Comparison of ENCODE assay signal across 22 cellular contexts in the genomic region with DNA sequence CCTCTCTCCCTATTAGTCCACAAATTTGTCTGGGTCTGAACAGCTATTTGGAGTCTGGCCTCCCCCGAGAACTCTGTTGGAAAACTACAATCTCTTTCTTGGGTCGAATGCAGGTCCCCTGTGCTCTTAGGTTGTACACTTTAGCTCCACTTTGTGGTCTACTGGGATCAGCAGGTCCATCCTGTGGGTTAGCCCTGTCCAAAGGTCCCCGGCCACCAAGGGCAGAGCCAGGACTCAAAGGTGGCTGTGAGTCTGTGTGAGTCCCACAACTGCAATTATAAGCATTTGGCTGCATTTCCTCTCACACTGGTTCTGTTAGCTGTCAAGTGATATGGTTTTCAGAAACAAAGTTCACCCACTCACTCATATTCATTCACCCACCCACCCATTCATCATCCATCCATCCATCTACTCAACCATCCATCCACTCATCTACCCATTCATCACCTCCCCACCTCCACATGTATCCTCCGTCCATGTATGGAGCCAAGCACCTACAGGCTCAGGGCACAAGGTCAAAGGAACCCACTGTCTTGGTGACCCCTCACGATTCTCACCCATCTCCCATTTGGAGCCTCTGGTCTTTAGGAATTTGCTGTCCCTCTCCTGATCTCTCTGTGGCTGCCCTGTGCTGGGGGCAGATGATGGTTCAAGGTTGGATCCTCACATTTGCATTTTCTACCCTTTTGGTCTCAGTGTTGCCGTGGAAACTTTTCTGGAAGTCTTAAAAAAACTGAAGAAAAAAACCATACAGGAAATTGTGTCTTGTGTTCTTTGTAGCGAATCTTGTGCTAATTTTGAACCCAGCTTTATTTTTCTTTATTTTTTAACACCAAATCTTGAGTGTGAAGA. TPM values are rescaled to one million over a fixed set of nuclear protein-coding genes. Genes with fewer than 3 reads are reported as not detected.
DNase-seq lines count a peak whose midpoint lies in the region; ATAC-seq, FAIRE-seq and TF ChIP-seq lines count a peak whose summit lies in the region.
"Had no signal": no experiment of that assay in that cellular context is flagged by ENCODE, and none has a peak within 500 bp of the region (broad histone marks: within the 10 kb centered on the region; RNA-seq: fewer than 3 reads in every experiment).

No MANE protein-coding gene starts in this region.

- no peak overlapping the region for H3K9ac ChIP-seq in SK-N-SH

- POLR2A ChIA-PET in SK-N-SH (lab: Yijun Ruan, JAX), result no interaction called here

- CTCF ChIA-PET in SK-N-SH (lab: Yijun Ruan, JAX), result interaction anchor here (1.2 to 1.8 kb wide), 2 partner anchors 17 to 123 kb away, joined by 3 to 4 read pairs; no protein-coding TSS in a partner anchor

- H3K36me3 Mint-ChIP-seq in T-helper 2 cell treated with Interferon-gamma antibody and Interleukin-4, amounts not matched to agents 5 μg/mL and 100 μg/mL, for 36 hours (ENCODE audit: low read depth), result no peaks in the 10 kb centered on the region
- H3K36me3 Mint-ChIP-seq in activated T-helper 2 cell treated with anti-CD3 and anti-CD28 coated beads, Interferon-gamma antibody, Interleukin-2, Interleukin-4, amounts not matched to agents 10 μg/mL and 5 μg/mL and 100 μg/mL, durations not matched to agents 14 hours and 24 hours and 36 hours (ENCODE audit: low read depth), result no peaks in the 10 kb centered on the region
- no peaks in the 10 kb centered on the region for H3K36me3 Mint-ChIP-seq in natural killer cell treated with Interleukin-12 subunit alpha and Interleukin-12 subunit beta and Interleukin-15 and Interleukin-18, amount 100 ng/mL, for 72 hours
- H3K36me3 Mint-ChIP-seq: CD4-positive, alpha-beta memory T cell; stimulated activated effector memory CD8-positive, alpha-beta T cell treated with anti-CD3 and anti-CD28 coated beads, Interleukin-12 subunit alpha, Interleukin-12 subunit beta, amount 100 ng/mL, for 72 hours had no signal

- no peaks in the 10 kb centered on the region for H3K79me2 ChIP-seq in SK-N-SH (ENCODE audit: insufficient read depth)

- no peaks in the 10 kb centered on the region for H3K9me3 ChIP-seq in SJCRH30 (replicated peaks)
- no peaks in the 10 kb centered on the region for H3K9me3 ChIP-seq in SK-N-SH
- H3K9me3 ChIP-seq: colonic mucosa, upper lobe of left lung had no signal

- peaks cover 14% of the 10 kb centered on the region for H3K4me1 Mint-ChIP-seq in T-helper 2 cell treated with Interferon-gamma antibody and Interleukin-4, amounts not matched to agents 5 μg/mL and 100 μg/mL, for 36 hours (ENCODE audit: low read depth)
- peaks cover 53% of the 10 kb centered on the region for H3K4me1 Mint-ChIP-seq in activated T-helper 2 cell treated with anti-CD3 and anti-CD28 coated beads, Interferon-gamma antibody, Interleukin-2, Interleukin-4, amounts not matched to agents 10 μg/mL and 5 μg/mL and 100 μg/mL, durations not matched to agents 14 hours and 24 hours and 36 hours (ENCODE audit: low read depth)
- H3K4me1 Mint-ChIP-seq in natural killer cell treated with Interleukin-12 subunit alpha and Interleukin-12 subunit beta and Interleukin-15 and Interleukin-18, amount 100 ng/mL, for 72 hours (ENCODE audit: low read depth in 2 of 2), result peaks cover 44 to 63% of the 10 kb centered on the region in 2 donors

- TF ChIP-seq EP300 in SK-N-SH (IDR thresholded peaks at IDR 0.05; ENCODE audit: borderline replicate concordance in 1 of 2, low read depth in 1 of 2, low read length in 1 of 2), result no peak

- intact Hi-C loops in activated T-helper 2 cell treated with anti-CD3 and anti-CD28 coated beads, Interferon-gamma antibody, Interleukin-2, Interleukin-4, amounts not matched to agents 10 μg/mL and 5 μg/mL and 100 μg/mL, durations not matched to agents 14 hours and 24 hours and 36 hours (cut with micrococcal nuclease), result loop anchor here (1.0 to 2.0 kb wide), 2 partner anchors 8 to 16 kb away; no protein-coding TSS in a partner anchor

- FAIRE-seq in GM12892 (lab: Jason Lieb, UNC), result peak; percentile 81
- FAIRE-seq: HTR-8/SVneo, small intestine had no signal

- H3K27me3 Mint-ChIP-seq in T-helper 2 cell treated with Interferon-gamma antibody and Interleukin-4, amounts not matched to agents 5 μg/mL and 100 μg/mL, for 36 hours (ENCODE audit: low read depth), result peaks cover 41% of the 10 kb centered on the region
- H3K27me3 Mint-ChIP-seq in activated T-helper 2 cell treated with anti-CD3 and anti-CD28 coated beads, Interferon-gamma antibody, Interleukin-2, Interleukin-4, amounts not matched to agents 10 μg/mL and 5 μg/mL and 100 μg/mL, durations not matched to agents 14 hours and 24 hours and 36 hours (ENCODE audit: low read depth), result peaks cover 14% of the 10 kb centered on the region
- H3K27me3 Mint-ChIP-seq in natural killer cell treated with Interleukin-12 subunit alpha and Interleukin-12 subunit beta and Interleukin-15 and Interleukin-18, amount 100 ng/mL, for 72 hours, result peaks cover 2 to 12% of the 10 kb centered on the region in 2 donors

- no peak for TF ChIP-seq CTCF in SK-N-SH (IDR thresholded peaks at IDR 0.05)

- ATAC-seq in natural killer cell treated with Interleukin-12 subunit alpha and Interleukin-12 subunit beta and Interleukin-15 and Interleukin-18, amount 100 ng/mL, for 72 hours, result no peak
- ATAC-seq: left colon; stimulated activated effector memory CD8-positive, alpha-beta T cell treated with anti-CD3 and anti-CD28 coated beads, Interleukin-12 subunit alpha, Interleukin-12 subunit beta, amount 100 ng/mL, for 72 hours had no signal

- H3K27ac ChIP-seq in SJCRH30 (no peak overlapping the region), SK-N-SH (ENCODE audit: low read depth in 2 of 2, low read length in 1 of 2) (no peak overlapping the region)
- H3K27ac ChIP-seq: colonic mucosa, upper lobe of left lung had no signal

- H3F3A ChIP-seq in SK-N-SH (replicated peaks; ENCODE audit: insufficient read depth), result no peaks in the 10 kb centered on the region

- H4K20me1 ChIP-seq in SK-N-SH (ENCODE audit: insufficient read depth), result no peaks in the 10 kb centered on the region

- H3K36me3 ChIP-seq in SJCRH30, result no peaks in the 10 kb centered on the region
- no peaks in the 10 kb centered on the region for H3K36me3 ChIP-seq in SK-N-SH (replicated peaks in 1 of 2; ENCODE audit: control insufficient read depth in 1 of 2, insufficient read depth in 2 of 2, low read length in 1 of 2)
- H3K36me3 ChIP-seq: colonic mucosa, upper lobe of left lung had no signal

- H3K27me3 ChIP-seq in SJCRH30 (no peaks in the 10 kb centered on the region), SK-N-SH (ENCODE audit: insufficient read depth) (peaks cover 75% of the 10 kb centered on the region)
- H3K27me3 ChIP-seq: colonic mucosa had no signal

- H3K4me1 ChIP-seq in SJCRH30, result no peaks in the 10 kb centered on the region
- no peaks in the 10 kb centered on the region for H3K4me1 ChIP-seq in SK-N-SH (ENCODE audit: control insufficient read depth in 1 of 2, insufficient read depth in 2 of 2, low read depth in 1 of 2, low read length in 1 of 2)
- H3K4me1 ChIP-seq: colonic mucosa, upper lobe of left lung had no signal

- H3K9me2 ChIP-seq in SK-N-SH, result no peaks in the 10 kb centered on the region

- no peak overlapping the region for H3K4me2 ChIP-seq in SK-N-SH

- H3K4me3 ChIP-seq in SJCRH30, result no peak overlapping the region
- H3K4me3 ChIP-seq in SK-N-SH (ENCODE audit: low read depth in 2 of 2, low read length in 1 of 2), result no peak overlapping the region
- H3K4me3 ChIP-seq: colonic mucosa, upper lobe of left lung had no signal

- H3K9me3 Mint-ChIP-seq in T-helper 2 cell treated with Interferon-gamma antibody and Interleukin-4, amounts not matched to agents 5 μg/mL and 100 μg/mL, for 36 hours, result no peaks in the 10 kb centered on the region
- no peaks in the 10 kb centered on the region for H3K9me3 Mint-ChIP-seq in activated T-helper 2 cell treated with anti-CD3 and anti-CD28 coated beads, Interferon-gamma antibody, Interleukin-2, Interleukin-4, amounts not matched to agents 10 μg/mL and 5 μg/mL and 100 μg/mL, durations not matched to agents 14 hours and 24 hours and 36 hours
- no peaks in the 10 kb centered on the region for H3K9me3 Mint-ChIP-seq in natural killer cell treated with Interleukin-12 subunit alpha and Interleukin-12 subunit beta and Interleukin-15 and Interleukin-18, amount 100 ng/mL, for 72 hours
- H3K9me3 Mint-ChIP-seq: CD4-positive, alpha-beta memory T cell; stimulated activated effector memory CD8-positive, alpha-beta T cell treated with anti-CD3 and anti-CD28 coated beads, Interleukin-12 subunit alpha, Interleukin-12 subunit beta, amount 100 ng/mL, for 72 hours had no signal

- WGBS in SK-N-SH (ENCODE audit: low lambda C conversion rate), result 5% methylated on average over 7 of the region's 7 CpGs

- TF ChIP-seq RAD21 in SK-N-SH (IDR thresholded peaks at IDR 0.05; ENCODE audit: low read length), result no peak

- 0 out of 2 replicates have a peak, but pooled peaks have one; percentile 5 for TF ChIP-seq POLR2A in GM12892 (IDR thresholded peaks at IDR 0.05; ENCODE audit: low read depth, low read length)

- DNase-seq in T-helper 2 cell treated with Interferon-gamma antibody and Interleukin-4, amounts not matched to agents 5 μg/mL and 100 μg/mL, for 36 hours (ENCODE audit: low spot score), result peak; percentile 10
- DNase-seq in T-helper 2 cell (no peak), GM12892 (ENCODE audit: insufficient read length) (no peak), SJCRH30 (no peak), hepatic stellate cell (ENCODE audit: low spot score) (no peak), SK-N-SH (no peak)
- no peak for DNase-seq in activated T-helper 2 cell treated with anti-CD3 and anti-CD28 coated beads, Interferon-gamma antibody, Interleukin-2, Interleukin-4, amounts not matched to agents 10 μg/mL and 5 μg/mL and 100 μg/mL, durations not matched to agents 14 hours and 24 hours and 36 hours (ENCODE audit: low spot score)
- DNase-seq in natural killer cell treated with Interleukin-12 subunit alpha and Interleukin-12 subunit beta and Interleukin-15 and Interleukin-18, amount 100 ng/mL, for 72 hours (ENCODE audit: low spot score), result no peak
- DNase-seq: activated CD4-positive, alpha-beta T cell treated with anti-CD3 and anti-CD28 coated beads, Interleukin-2, amount 50 U/mL, for 1 hour; CD4-positive, alpha-beta memory T cell; colonic mucosa; H9; left colon; NCI-H1694; NCI-H226; SHP77; small intestine; T1000 had no signal

- no peak overlapping the region for H3K4me3 Mint-ChIP-seq in T-helper 2 cell treated with Interferon-gamma antibody and Interleukin-4, amounts not matched to agents 5 μg/mL and 100 μg/mL, for 36 hours
- H3K4me3 Mint-ChIP-seq in activated T-helper 2 cell treated with anti-CD3 and anti-CD28 coated beads, Interferon-gamma antibody, Interleukin-2, Interleukin-4, amounts not matched to agents 10 μg/mL and 5 μg/mL and 100 μg/mL, durations not matched to agents 14 hours and 24 hours and 36 hours (ENCODE audit: low read depth), result peak overlapping the region; percentile 9
- peak overlapping the region; percentile 40 for H3K4me3 Mint-ChIP-seq in natural killer cell treated with Interleukin-12 subunit alpha and Interleukin-12 subunit beta and Interleukin-15 and Interleukin-18, amount 100 ng/mL, for 72 hours
- H3K4me3 Mint-ChIP-seq: CD4-positive, alpha-beta memory T cell; H9; stimulated activated effector memory CD8-positive, alpha-beta T cell treated with anti-CD3 and anti-CD28 coated beads, Interleukin-12 subunit alpha, Interleukin-12 subunit beta, amount 100 ng/mL, for 72 hours had no signal

- no peak overlapping the region for H2AFZ ChIP-seq in SK-N-SH (ENCODE audit: low read depth)

- H3K27ac Mint-ChIP-seq in T-helper 2 cell treated with Interferon-gamma antibody and Interleukin-4, amounts not matched to agents 5 μg/mL and 100 μg/mL, for 36 hours, result no peak overlapping the region
- peak overlapping the region; percentile 74 for H3K27ac Mint-ChIP-seq in activated T-helper 2 cell treated with anti-CD3 and anti-CD28 coated beads, Interferon-gamma antibody, Interleukin-2, Interleukin-4, amounts not matched to agents 10 μg/mL and 5 μg/mL and 100 μg/mL, durations not matched to agents 14 hours and 24 hours and 36 hours
- H3K27ac Mint-ChIP-seq in natural killer cell treated with Interleukin-12 subunit alpha and Interleukin-12 subunit beta and Interleukin-15 and Interleukin-18, amount 100 ng/mL, for 72 hours, result peak overlapping the region; percentile 31 to 92
- H3K27ac Mint-ChIP-seq: H9; stimulated activated effector memory CD8-positive, alpha-beta T cell treated with anti-CD3 and anti-CD28 coated beads, Interleukin-12 subunit alpha, Interleukin-12 subunit beta, amount 100 ng/mL, for 72 hours had no signal

RNA-seq across cellular contexts. Expression of a gene that starts 45.8 kb away (rescaled TPM):
- 139 TPM for polyA plus RNA-seq in GM12892 (2012; ENCODE audit: missing spikeins)
- 37.8 and 40.1 TPM in 2 replicates for total RNA-seq in activated T-helper 2 cell treated with anti-CD3 and anti-CD28 coated beads, Interferon-gamma antibody, Interleukin-2, Interleukin-4, amounts not matched to agents 10 μg/mL and 5 μg/mL and 100 μg/mL, durations not matched to agents 14 hours and 24 hours and 36 hours
- total RNA-seq in natural killer cell treated with Interleukin-12 subunit alpha and Interleukin-12 subunit beta and Interleukin-15 and Interleukin-18, amount 100 ng/mL, for 72 hours, result 100 to 1,000 TPM; 198 to 510 TPM
- total RNA-seq in SJCRH30 (2014; rRNA removed; shearing (Covaris generic)), result not detected in 2 replicates
- polyA plus RNA-seq in SK-N-SH (2012; rRNA removed), result not detected in 2 replicates
- polyA plus RNA-seq in SK-N-SH (2012; cell fraction: cytosol; rRNA removed), result not detected in 2 replicates
- polyA plus RNA-seq in SK-N-SH (2012; cell fraction: nucleus; rRNA removed), result not detected in 2 replicates
- total RNA-seq: fibroblast of villous mesenchyme had no signal

Comparison
In these comparisons a context has a peak if more than half of its experiments do, and no peak if none do; other contexts are left out.
1. RNA of a gene that starts 45.8 kb away (total RNA-seq): 198 to 510 TPM in natural killer cell treated with Interleukin-12 subunit alpha and Interleukin-12 subunit beta and Interleukin-15 and Interleukin-18, amount 100 ng/mL, for 72 hours and 37.8 to 40.1 TPM in activated T-helper 2 cell treated with anti-CD3 and anti-CD28 coated beads, Interferon-gamma antibody, Interleukin-2, Interleukin-4, amounts not matched to agents 10 μg/mL and 5 μg/mL and 100 μg/mL, durations not matched to agents 14 hours and 24 hours and 36 hours; not detected in SJCRH30; every median in the first group is over 10 times any median in the second.